ENCODE assay signal across 8 cellular contexts in the genomic region with DNA sequence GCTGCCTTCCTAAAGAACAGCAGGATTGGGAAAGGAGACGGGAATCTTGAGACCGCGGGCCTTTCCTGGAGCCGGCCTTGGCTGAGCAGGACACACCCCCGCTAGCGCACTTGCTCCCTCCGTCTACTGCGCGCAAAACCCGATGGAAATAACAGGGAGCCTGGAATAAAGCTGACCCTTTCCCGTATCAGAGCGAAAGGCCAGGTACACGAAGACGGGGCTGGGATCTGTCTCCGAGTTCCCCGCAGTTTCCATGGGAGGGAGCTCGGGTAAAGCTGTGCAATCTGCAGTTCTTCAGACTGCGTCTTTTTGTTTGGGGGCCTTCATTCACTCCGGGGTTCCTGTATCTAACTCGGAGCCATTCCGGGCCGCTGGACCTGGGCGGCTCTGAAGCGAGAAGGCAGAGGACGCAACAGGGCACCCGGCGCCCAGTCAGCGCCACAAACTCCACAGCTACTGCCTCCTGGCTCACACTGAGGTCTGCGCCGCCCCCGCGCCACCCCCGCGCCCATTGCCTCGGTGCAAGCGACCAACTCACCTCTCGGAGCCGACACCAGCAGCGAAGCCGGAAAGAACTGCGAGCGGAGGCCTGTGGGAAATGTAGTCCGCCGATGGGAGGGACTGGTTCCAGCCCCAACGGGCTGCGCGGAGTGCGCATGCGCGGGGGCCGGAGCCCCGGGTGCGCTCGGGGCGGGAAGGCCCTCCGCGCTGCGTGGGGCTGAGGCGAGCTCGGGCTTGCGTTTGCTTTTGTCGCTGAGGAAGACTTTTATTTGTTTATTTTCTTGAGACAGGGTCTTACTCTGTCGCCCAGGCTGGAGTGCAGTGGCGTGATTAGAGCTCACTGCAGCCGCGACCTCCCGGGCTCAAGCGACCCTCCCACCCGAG.
DNase-seq lines count a peak whose midpoint lies in the region; ATAC-seq and TF ChIP-seq lines count a peak whose summit lies in the region.

A gene (minus strand): TSS at position 577 of the 885 bp plus-strand sequence. CDS start 11,309 bp downstream, outside the sequence.

- DNase-seq in NCI-H187 treated with DMSO at 0.1 percent for 48 hours (lab: John Stamatoyannopoulos, UW) (peak; percentile 81), T-helper 9 cell (peak; percentile 87), astrocyte of the spinal cord (ENCODE audit: low read depth, low spot score) (peak; percentile 93), hypothalamus (lab: John Stamatoyannopoulos, UW) (peak; percentile 58 to 96 (median 89)), retina (peak; percentile 99), DMS153 treated with DMSO at 0.1 percent for 48 hours (lab: John Stamatoyannopoulos, UW; ENCODE audit: unreplicated experiment) (no peak)

- H3K4me3 ChIP-seq in astrocyte of the spinal cord (ENCODE audit: low read depth, low read length), result peak within 1 kb of the TSS; percentile 88

- peak; percentile 34 for TF ChIP-seq CTCF in astrocyte of the spinal cord (IDR thresholded peaks at IDR 0.05; ENCODE audit: low read depth, low read length)

- ATAC-seq in GM18499 (IDR thresholded peaks at IDR 0.05; ENCODE audit: insufficient read depth, unreplicated experiment) (peak; percentile 72), HG02938 (IDR thresholded peaks at IDR 0.05; ENCODE audit: unreplicated experiment) (peak; percentile 93)

- in situ Hi-C loops in astrocyte of the spinal cord (cut with HindIII; ENCODE audit: low sequenced_read_pairs), result no loop called here
